8 cellular contexts compared by ENCODE assay signal in genomic region chr1:193059282-193060225, GRCh38. TPM values are rescaled to one million over a fixed set of nuclear protein-coding genes. Genes with fewer than 3 reads are reported as not detected.
A peak's percentile ranks its signal among the peaks of the same experiment; 100 is the strongest.
DNase-seq lines count a peak whose midpoint lies in the region; ATAC-seq, FAIRE-seq and TF ChIP-seq lines count a peak whose summit lies in the region.

Gene RO60, plus strand, starts transcription at chr1:193059612. Its CDS starts 9,443 bp downstream, at chr1:193069055.
A gene with protein sequence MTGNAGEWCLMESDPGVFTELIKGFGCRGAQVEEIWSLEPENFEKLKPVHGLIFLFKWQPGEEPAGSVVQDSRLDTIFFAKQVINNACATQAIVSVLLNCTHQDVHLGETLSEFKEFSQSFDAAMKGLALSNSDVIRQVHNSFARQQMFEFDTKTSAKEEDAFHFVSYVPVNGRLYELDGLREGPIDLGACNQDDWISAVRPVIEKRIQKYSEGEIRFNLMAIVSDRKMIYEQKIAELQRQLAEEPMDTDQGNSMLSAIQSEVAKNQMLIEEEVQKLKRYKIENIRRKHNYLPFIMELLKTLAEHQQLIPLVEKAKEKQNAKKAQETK (minus strand): TSS chr1:193059360. CDS start chr1:193059260, 100 bp downstream.

- H3K4me3 ChIP-seq in body of pancreas: peak within 1 kb of the TSS; percentile 78 to 93
- H3K4me3 ChIP-seq in sigmoid colon: peak within 1 kb of the TSS; percentile 77 to 97 (median 84)

- peak; percentile 86 to 94 (median 94) for TF ChIP-seq POLR2A in body of pancreas (IDR thresholded peaks at IDR 0.05)
- TF ChIP-seq POLR2A in sigmoid colon (IDR thresholded peaks at IDR 0.05): peak; percentile 78

- H3K27me3 ChIP-seq in body of pancreas (no peaks in the 10 kb centered on the region), sigmoid colon (no peaks in the 10 kb centered on the region)

- H3K36me3 ChIP-seq in body of pancreas (replicated peaks in 1 of 2; ENCODE audit: insufficient read depth in 1 of 2, low read depth in 2 of 2) (no peaks in the 10 kb centered on the region), sigmoid colon (no peaks in the 10 kb centered on the region)

- TF ChIP-seq CTCF in body of pancreas (IDR thresholded peaks at IDR 0.05) (peak in 1 of 7 experiments; percentile 36), sigmoid colon (IDR thresholded peaks at IDR 0.05) (no peak)

- intact Hi-C loops in body of pancreas (cut with DNase I) (no loop called here), sigmoid colon (cut with DNase I) (loop anchor here (1.0 to 5.0 kb wide), 3 partner anchors 48 to 252 kb away; partner anchors contain the start of genes CDC73 and GLRX2)

- 0 to 1% methylated on average over 15 to 81 of the region's 81 CpGs for WGBS in body of pancreas, 2 donors
- WGBS in sigmoid colon, 2 donors: 0 to 1% methylated on average over 81 of the region's 81 CpGs

- H3K4me1 ChIP-seq in body of pancreas: peaks cover 52% of the 10 kb centered on the region
- peaks cover 0 to 48% (median 36%) of the 10 kb centered on the region in 4 donors for H3K4me1 ChIP-seq in sigmoid colon

- DNase-seq in 8988T: peak; percentile 59
- peak; percentile 98 for DNase-seq in NCI-H2107 treated with DMSO at 0.1 percent for 48 hours (lab: John Stamatoyannopoulos, UW; ENCODE audit: unreplicated experiment)
- DNase-seq in body of pancreas: peak; percentile 95 to 98 (median 96)
- peak; percentile 93 for DNase-seq in iPS DF 19.7 (ENCODE audit: low read depth, low spot score)
- DNase-seq in sigmoid colon: peak; percentile 99

- ATAC-seq in GM18520 (IDR thresholded peaks at IDR 0.05; ENCODE audit: unreplicated experiment) (peak; percentile 84), HG03064 (IDR thresholded peaks at IDR 0.05; ENCODE audit: low read depth, unreplicated experiment) (peak; percentile 92), body of pancreas (peak; percentile 96)

- TF ChIP-seq EP300 in sigmoid colon (IDR thresholded peaks at IDR 0.05): peak in 2 of 4 donors; percentile 55 to 80

- H3K27ac ChIP-seq in body of pancreas (peak within 1 kb of the TSS; percentile 95 to 98 (median 98)), sigmoid colon (peak within 1 kb of the TSS; percentile 96 to 99 (median 99))

- FAIRE-seq in TTC549 (lab: Jason Lieb, UNC): peak; percentile 97

- H3K9me3 ChIP-seq in body of pancreas (no peaks in the 10 kb centered on the region), sigmoid colon (no peaks in the 10 kb centered on the region)

RNA-seq across cellular contexts. Expression of gene RO60, which starts in this region (rescaled TPM):
- total RNA-seq in body of pancreas (10 to 100 TPM; 23.7 to 31.6 TPM), sigmoid colon (100 to 1,000 TPM in 3 of 4 donors, 10 to 100 TPM in 1; 94.6 to 128 (median 111) TPM)
- 10 to 100 TPM in 2 of 3 donors, 1 to 10 TPM in 1; 8.7 to 12.6 (median 11.6) TPM for polyA plus RNA-seq in sigmoid colon

RNA-seq across cellular contexts. Expression of the second gene that starts in this region (rescaled TPM):
- total RNA-seq in body of pancreas (10 to 100 TPM in 1 of 2 donors, 1 to 10 TPM in 1; 7.6 to 47.5 TPM), sigmoid colon (10 to 100 TPM; 24.6 to 47.6 (median 36.8) TPM)
- 10 to 100 TPM; 19.9 to 22.2 (median 21.0) TPM for polyA plus RNA-seq in sigmoid colon

Comparison
In these comparisons a context has a peak if more than half of its experiments do, and no peak if none do; other contexts are left out.
1. Peak in every context shown above with its lines: DNase-seq, ATAC-seq, H3K4me3 ChIP-seq and H3K27ac ChIP-seq.